ENCODE assay signal across 1 cellular context in genomic region chr4:38676986-38677385, GRCh38.
TF ChIP-seq lines count a peak whose summit lies in the region.

No MANE protein-coding gene starts in this region.

TF ChIP-seq in IMR-90, 13 proteins besides CTCF, POLR2A, EP300 and RAD21:
- no peak for TF ChIP-seq SMC3 (IDR thresholded peaks at IDR 0.05; ENCODE audit: low read depth, low read length)
- no peak for TF ChIP-seq CHD1 (IDR thresholded peaks at IDR 0.05; ENCODE audit: low read depth, low read length)
- TF ChIP-seq, protein P1, sequence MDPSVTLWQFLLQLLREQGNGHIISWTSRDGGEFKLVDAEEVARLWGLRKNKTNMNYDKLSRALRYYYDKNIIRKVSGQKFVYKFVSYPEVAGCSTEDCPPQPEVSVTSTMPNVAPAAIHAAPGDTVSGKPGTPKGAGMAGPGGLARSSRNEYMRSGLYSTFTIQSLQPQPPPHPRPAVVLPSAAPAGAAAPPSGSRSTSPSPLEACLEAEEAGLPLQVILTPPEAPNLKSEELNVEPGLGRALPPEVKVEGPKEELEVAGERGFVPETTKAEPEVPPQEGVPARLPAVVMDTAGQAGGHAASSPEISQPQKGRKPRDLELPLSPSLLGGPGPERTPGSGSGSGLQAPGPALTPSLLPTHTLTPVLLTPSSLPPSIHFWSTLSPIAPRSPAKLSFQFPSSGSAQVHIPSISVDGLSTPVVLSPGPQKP (IDR thresholded peaks at IDR 0.05; ENCODE audit: borderline replicate concordance, low read depth, low read length): no peak
- TF ChIP-seq, protein P2, sequence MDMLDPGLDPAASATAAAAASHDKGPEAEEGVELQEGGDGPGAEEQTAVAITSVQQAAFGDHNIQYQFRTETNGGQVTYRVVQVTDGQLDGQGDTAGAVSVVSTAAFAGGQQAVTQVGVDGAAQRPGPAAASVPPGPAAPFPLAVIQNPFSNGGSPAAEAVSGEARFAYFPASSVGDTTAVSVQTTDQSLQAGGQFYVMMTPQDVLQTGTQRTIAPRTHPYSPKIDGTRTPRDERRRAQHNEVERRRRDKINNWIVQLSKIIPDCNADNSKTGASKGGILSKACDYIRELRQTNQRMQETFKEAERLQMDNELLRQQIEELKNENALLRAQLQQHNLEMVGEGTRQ (IDR thresholded peaks at IDR 0.05; ENCODE audit: low read depth, low read length): no peak
- TF ChIP-seq MXI1 (IDR thresholded peaks at IDR 0.05; ENCODE audit: borderline replicate concordance, low read depth, low read length): no peak
- no peak for TF ChIP-seq RCOR1 (IDR thresholded peaks at IDR 0.05; ENCODE audit: insufficient replicate concordance, low read length)
- TF ChIP-seq MAZ (IDR thresholded peaks at IDR 0.05; ENCODE audit: borderline replicate concordance, low read depth, low read length): no peak
- TF ChIP-seq FOS (IDR thresholded peaks at IDR 0.05; ENCODE audit: low read depth, low read length): no peak
